9 cellular contexts compared by ENCODE assay signal in the genomic region with DNA sequence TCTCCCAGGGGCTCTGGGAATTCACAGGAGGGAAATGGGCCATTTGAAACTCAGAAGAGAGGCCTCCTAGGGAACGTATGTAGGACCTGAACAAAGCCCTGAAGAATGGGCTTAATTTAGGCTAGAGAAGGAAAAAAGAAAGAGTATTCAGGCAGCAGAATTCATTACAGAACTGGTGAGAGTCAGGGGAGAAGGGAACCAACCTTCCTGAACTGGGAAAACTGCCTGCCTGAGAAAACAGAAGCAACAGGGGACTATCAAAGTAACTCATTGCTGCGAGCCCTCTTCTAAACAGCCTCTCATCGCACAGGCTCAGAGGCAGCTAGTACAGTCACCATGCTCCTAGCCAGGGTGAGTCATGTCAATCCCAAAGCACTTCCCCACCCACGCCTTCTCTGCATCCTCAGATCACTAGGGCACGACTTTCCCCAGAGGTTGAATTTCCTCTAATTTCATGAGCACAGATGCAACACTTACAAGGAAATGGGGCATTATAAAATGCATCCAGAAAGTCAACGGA.
DNase-seq lines count a peak whose midpoint lies in the region; ATAC-seq and TF ChIP-seq lines count a peak whose summit lies in the region.
"Had no signal": no experiment of that assay in that cellular context is flagged by ENCODE, and none has a peak within 500 bp of the region (broad histone marks: within the 10 kb centered on the region; RNA-seq: fewer than 3 reads in every experiment).

No MANE protein-coding gene starts in this region.

- ATAC-seq in lung (ENCODE audit: insufficient read depth, low FRiP score) (peak; percentile 97), GM18907 (IDR thresholded peaks at IDR 0.05; ENCODE audit: unreplicated experiment) (no peak)

- peaks cover 0 to 1% of the 10 kb centered on the region in 2 donors for H3K4me1 ChIP-seq in lung (ENCODE audit: control insufficient read depth in 2 of 2, insufficient read depth in 2 of 2, low read length in 2 of 2)

- H3K27me3 ChIP-seq in lung (ENCODE audit: control insufficient read depth, insufficient read depth), result no peaks in the 10 kb centered on the region

- H3K36me3 ChIP-seq in lung (ENCODE audit: control insufficient read depth in 2 of 2, insufficient read depth in 2 of 2, low read length in 2 of 2), result no peaks in the 10 kb centered on the region

- peak; percentile 43 for DNase-seq in GM10248 (ENCODE audit: extremely low spot score)
- peak; percentile 91 for DNase-seq in HFF-Myc (ENCODE audit: extremely low read depth, low read depth)
- peak; percentile 24 to 54 for DNase-seq in NOMO-1 (lab: John Stamatoyannopoulos, UW; ENCODE audit: unreplicated experiment in 2 of 2)
- DNase-seq in choroid plexus epithelial cell (ENCODE audit: low read depth), result peak; percentile 84
- peak; percentile 69 for DNase-seq in lung (ENCODE audit: low spot score)
- no peak for DNase-seq in NCI-H2081 (lab: John Stamatoyannopoulos, UW)
- no peak for DNase-seq in hippocampal formation (lab: John Stamatoyannopoulos, UW)
- DNase-seq: activated B cell treated with CpG ODN at 0.5 μM for 24 hours had no signal

- 27 to 54% methylated on average over 6 of the region's 6 CpGs for WGBS in lung, 2 donors

- TF ChIP-seq CTCF in GM10248 (IDR thresholded peaks at IDR 0.05; ENCODE audit: control extremely low read depth, extremely low read depth, low read depth, missing control alignments), result no peak
- no peak for TF ChIP-seq CTCF in HFF-Myc (IDR thresholded peaks at IDR 0.05; ENCODE audit: low read depth, low read length, missing control alignments)
- no peak for TF ChIP-seq CTCF in choroid plexus epithelial cell (conservative IDR thresholded peaks at IDR 0.05; ENCODE audit: low read depth, low read length)
- TF ChIP-seq CTCF in lung (IDR thresholded peaks at IDR 0.05; ENCODE audit: control extremely low read depth, extremely low read depth), result no peak

- H3K9me3 ChIP-seq in lung (ENCODE audit: control insufficient read depth in 2 of 2, insufficient read depth in 1 of 2, low read length in 1 of 2), result no peaks in the 10 kb centered on the region

- H3K4me3 ChIP-seq in HFF-Myc (replicated peaks; ENCODE audit: low read depth, low read length) (no peak overlapping the region), choroid plexus epithelial cell (ENCODE audit: low read depth, low read length) (no peak overlapping the region), lung (no peak overlapping the region)

- H3K27ac ChIP-seq in lung (ENCODE audit: low read depth in 1 of 2, low read length in 1 of 2), result peak overlapping the region; percentile 14 to 70

- POLR2A ChIA-PET in GM10248 (lab: Yijun Ruan, JAX), result no interaction called here

- CTCF ChIA-PET in GM10248 (lab: Yijun Ruan, JAX), result interaction anchor here (1.5 kb wide), 1 partner anchor 18 kb away, joined by 3 read pairs; no protein-coding TSS in a partner anchor

Comparison
In these comparisons a context has a peak if more than half of its experiments do, and no peak if none do; other contexts are left out.
1. DNase-seq: peak in GM10248 (single experiment), HFF-Myc (single experiment), NOMO-1 (2 of 2), choroid plexus epithelial cell (single experiment) and lung (single experiment); none in NCI-H2081 (0 of 2) and hippocampal formation (0 of 2).